In genomic region chr2:238020816-238021215, GRCh38 we compare ENCODE assay signal across 2 cellular contexts.
TF ChIP-seq lines count a peak whose summit lies in the region.

No MANE protein-coding gene starts in this region.

TF ChIP-seq in GM23338, 12 proteins besides CTCF, POLR2A, EP300 and RAD21:
- TF ChIP-seq STAT1 (IDR thresholded peaks at IDR 0.05; ENCODE audit: unreplicated experiment) (no peak), ETS1 (IDR thresholded peaks at IDR 0.05) (no peak), EZH2phosphoT487 (IDR thresholded peaks at IDR 0.05; ENCODE audit: unreplicated experiment) (no peak), ZNF114 (CRISPR knock-in tag; IDR thresholded peaks at IDR 0.05) (no peak), EZH2 (IDR thresholded peaks at IDR 0.05; ENCODE audit: low read depth, unreplicated experiment) (no peak), POLR2AphosphoS5 (IDR thresholded peaks at IDR 0.05; ENCODE audit: low read depth) (no peak), JUNB (IDR thresholded peaks at IDR 0.05; ENCODE audit: unreplicated experiment) (no peak), ZNF331 (CRISPR knock-in tag; IDR thresholded peaks at IDR 0.05; ENCODE audit: low read depth) (no peak)
- TF ChIP-seq, protein P1, sequence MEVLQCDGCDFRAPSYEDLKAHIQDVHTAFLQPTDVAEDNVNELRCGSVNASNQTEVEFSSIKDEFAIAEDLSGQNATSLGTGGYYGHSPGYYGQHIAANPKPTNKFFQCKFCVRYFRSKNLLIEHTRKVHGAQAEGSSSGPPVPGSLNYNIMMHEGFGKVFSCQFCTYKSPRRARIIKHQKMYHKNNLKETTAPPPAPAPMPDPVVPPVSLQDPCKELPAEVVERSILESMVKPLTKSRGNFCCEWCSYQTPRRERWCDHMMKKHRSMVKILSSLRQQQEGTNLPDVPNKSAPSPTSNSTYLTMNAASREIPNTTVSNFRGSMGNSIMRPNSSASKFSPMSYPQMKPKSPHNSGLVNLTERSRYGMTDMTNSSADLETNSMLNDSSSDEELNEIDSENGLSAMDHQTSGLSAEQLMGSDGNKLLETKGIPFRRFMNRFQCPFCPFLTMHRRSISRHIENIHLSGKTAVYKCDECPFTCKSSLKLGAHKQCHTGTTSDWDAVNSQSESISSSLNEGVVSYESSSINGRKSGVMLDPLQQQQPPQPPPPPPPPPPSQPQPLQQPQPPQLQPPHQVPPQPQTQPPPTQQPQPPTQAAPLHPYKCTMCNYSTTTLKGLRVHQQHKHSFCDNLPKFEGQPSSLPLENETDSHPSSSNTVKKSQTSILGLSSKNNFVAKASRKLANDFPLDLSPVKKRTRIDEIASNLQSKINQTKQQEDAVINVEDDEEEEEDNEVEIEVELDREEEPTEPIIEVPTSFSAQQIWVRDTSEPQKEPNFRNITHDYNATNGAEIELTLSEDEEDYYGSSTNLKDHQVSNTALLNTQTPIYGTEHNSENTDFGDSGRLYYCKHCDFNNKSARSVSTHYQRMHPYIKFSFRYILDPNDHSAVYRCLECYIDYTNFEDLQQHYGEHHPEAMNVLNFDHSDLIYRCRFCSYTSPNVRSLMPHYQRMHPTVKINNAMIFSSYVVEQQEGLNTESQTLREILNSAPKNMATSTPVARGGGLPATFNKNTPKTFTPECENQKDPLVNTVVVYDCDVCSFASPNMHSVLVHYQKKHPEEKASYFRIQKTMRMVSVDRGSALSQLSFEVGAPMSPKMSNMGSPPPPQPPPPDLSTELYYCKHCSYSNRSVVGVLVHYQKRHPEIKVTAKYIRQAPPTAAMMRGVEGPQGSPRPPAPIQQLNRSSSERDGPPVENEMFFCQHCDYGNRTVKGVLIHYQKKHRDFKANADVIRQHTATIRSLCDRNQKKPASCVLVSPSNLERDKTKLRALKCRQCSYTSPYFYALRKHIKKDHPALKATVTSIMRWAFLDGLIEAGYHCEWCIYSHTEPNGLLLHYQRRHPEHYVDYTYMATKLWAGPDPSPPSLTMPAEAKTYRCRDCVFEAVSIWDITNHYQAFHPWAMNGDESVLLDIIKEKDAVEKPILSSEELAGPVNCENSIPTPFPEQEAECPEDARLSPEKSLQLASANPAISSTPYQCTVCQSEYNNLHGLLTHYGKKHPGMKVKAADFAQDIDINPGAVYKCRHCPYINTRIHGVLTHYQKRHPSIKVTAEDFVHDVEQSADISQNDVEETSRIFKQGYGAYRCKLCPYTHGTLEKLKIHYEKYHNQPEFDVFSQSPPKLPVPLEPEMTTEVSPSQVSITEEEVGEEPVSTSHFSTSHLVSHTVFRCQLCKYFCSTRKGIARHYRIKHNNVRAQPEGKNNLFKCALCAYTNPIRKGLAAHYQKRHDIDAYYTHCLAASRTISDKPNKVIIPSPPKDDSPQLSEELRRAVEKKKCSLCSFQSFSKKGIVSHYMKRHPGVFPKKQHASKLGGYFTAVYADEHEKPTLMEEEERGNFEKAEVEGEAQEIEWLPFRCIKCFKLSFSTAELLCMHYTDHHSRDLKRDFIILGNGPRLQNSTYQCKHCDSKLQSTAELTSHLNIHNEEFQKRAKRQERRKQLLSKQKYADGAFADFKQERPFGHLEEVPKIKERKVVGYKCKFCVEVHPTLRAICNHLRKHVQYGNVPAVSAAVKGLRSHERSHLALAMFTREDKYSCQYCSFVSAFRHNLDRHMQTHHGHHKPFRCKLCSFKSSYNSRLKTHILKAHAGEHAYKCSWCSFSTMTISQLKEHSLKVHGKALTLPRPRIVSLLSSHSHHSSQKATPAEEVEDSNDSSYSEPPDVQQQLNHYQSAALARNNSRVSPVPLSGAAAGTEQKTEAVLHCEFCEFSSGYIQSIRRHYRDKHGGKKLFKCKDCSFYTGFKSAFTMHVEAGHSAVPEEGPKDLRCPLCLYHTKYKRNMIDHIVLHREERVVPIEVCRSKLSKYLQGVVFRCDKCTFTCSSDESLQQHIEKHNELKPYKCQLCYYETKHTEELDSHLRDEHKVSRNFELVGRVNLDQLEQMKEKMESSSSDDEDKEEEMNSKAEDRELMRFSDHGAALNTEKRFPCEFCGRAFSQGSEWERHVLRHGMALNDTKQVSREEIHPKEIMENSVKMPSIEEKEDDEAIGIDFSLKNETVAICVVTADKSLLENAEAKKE (CRISPR knock-in tag; IDR thresholded peaks at IDR 0.05): no peak

TF ChIP-seq in IMR-90, 13 proteins besides CTCF, POLR2A, EP300 and RAD21:
- no peak for TF ChIP-seq BHLHE40 (IDR thresholded peaks at IDR 0.05; ENCODE audit: low read depth, low read length)
- TF ChIP-seq, protein P2, sequence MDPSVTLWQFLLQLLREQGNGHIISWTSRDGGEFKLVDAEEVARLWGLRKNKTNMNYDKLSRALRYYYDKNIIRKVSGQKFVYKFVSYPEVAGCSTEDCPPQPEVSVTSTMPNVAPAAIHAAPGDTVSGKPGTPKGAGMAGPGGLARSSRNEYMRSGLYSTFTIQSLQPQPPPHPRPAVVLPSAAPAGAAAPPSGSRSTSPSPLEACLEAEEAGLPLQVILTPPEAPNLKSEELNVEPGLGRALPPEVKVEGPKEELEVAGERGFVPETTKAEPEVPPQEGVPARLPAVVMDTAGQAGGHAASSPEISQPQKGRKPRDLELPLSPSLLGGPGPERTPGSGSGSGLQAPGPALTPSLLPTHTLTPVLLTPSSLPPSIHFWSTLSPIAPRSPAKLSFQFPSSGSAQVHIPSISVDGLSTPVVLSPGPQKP (IDR thresholded peaks at IDR 0.05; ENCODE audit: borderline replicate concordance, low read depth, low read length): no peak
- TF ChIP-seq CHD1 (IDR thresholded peaks at IDR 0.05; ENCODE audit: low read depth, low read length): no peak
- TF ChIP-seq CEBPB (IDR thresholded peaks at IDR 0.05; ENCODE audit: low read depth, low read length): no peak
- TF ChIP-seq SMC3 (IDR thresholded peaks at IDR 0.05; ENCODE audit: low read depth, low read length): no peak
- TF ChIP-seq MXI1 (IDR thresholded peaks at IDR 0.05; ENCODE audit: borderline replicate concordance, low read depth, low read length): no peak
- no peak for TF ChIP-seq MAFK (IDR thresholded peaks at IDR 0.05; ENCODE audit: low read depth, low read length)
- no peak for TF ChIP-seq NFE2L2 (IDR thresholded peaks at IDR 0.05; ENCODE audit: low read depth, low read length)
- TF ChIP-seq RFX5 (IDR thresholded peaks at IDR 0.05; ENCODE audit: low read depth, low read length): no peak
- no peak for TF ChIP-seq RCOR1 (IDR thresholded peaks at IDR 0.05; ENCODE audit: insufficient replicate concordance, low read length)
- TF ChIP-seq, protein P3, sequence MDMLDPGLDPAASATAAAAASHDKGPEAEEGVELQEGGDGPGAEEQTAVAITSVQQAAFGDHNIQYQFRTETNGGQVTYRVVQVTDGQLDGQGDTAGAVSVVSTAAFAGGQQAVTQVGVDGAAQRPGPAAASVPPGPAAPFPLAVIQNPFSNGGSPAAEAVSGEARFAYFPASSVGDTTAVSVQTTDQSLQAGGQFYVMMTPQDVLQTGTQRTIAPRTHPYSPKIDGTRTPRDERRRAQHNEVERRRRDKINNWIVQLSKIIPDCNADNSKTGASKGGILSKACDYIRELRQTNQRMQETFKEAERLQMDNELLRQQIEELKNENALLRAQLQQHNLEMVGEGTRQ (IDR thresholded peaks at IDR 0.05; ENCODE audit: low read depth, low read length): no peak
- TF ChIP-seq FOS (IDR thresholded peaks at IDR 0.05; ENCODE audit: low read depth, low read length): no peak
TF ChIP-seq in IMR-90: peak in this region for 0.
